28 cellular contexts compared by ENCODE assay signal in the genomic region with DNA sequence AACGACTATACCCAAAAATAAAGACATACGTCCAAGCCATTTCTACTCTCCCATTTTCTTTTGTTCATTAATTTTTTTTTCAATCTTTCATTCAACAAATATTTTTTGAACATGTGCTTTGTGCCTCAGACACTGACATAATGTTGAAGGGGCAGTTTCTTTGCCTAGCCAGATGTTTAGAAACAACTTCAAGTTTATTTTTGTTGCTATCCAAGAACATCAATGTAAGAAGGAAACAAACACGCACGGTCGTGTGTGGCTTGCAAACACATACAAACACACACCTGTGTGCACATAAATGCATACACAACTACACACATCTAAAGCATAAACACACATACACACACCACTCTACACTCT. TPM values are rescaled to one million over a fixed set of nuclear protein-coding genes. Genes with fewer than 3 reads are reported as not detected.
DNase-seq lines count a peak whose midpoint lies in the region; ATAC-seq, FAIRE-seq and TF ChIP-seq lines count a peak whose summit lies in the region.
"Had no signal": no experiment of that assay in that cellular context is flagged by ENCODE, and none has a peak within 500 bp of the region (broad histone marks: within the 10 kb centered on the region; RNA-seq: fewer than 3 reads in every experiment).

No MANE protein-coding gene starts in this region.

- no peaks in the 10 kb centered on the region for H3K9me2 ChIP-seq in HCT116 (ENCODE audit: insufficient read depth)

- DNase-seq in HCT116 (ENCODE audit: low read depth, low spot score) (no peak), colonic mucosa (peak; percentile 18), small intestine (no peak), NCI-H187 (lab: John Stamatoyannopoulos, UW) (no peak), SHP77 (lab: John Stamatoyannopoulos, UW) (no peak), NCI-H2029 treated with DMSO at 0.1 percent for 48 hours (lab: John Stamatoyannopoulos, UW) (no peak), dermis blood vessel endothelial cell (no peak)
- DNase-seq: activated CD4-positive, alpha-beta T cell treated with anti-CD3 and anti-CD28 coated beads for 36 hours; activated CD8-positive, alpha-beta T cell treated with anti-CD3 and anti-CD28 coated beads, Interleukin-2, amount 10 ng/mL, durations not matched to agents 7 days and 5 days; activated naive CD4-positive, alpha-beta T cell treated with anti-CD3 and anti-CD28 coated beads, Interleukin-2, amount 50 U/mL, for 16 hours; activated T-cell treated with anti-CD3 and anti-CD28 coated beads for 4 hours; CD8-positive, alpha-beta memory T cell; MM.1S; NCI-H2081; NCI-H226; PC-9; stimulated activated CD8-positive, alpha-beta memory T cell treated with anti-CD3 and anti-CD28 coated beads, Interleukin-4, amount 100 ng/mL, for 48 hours had no signal

- H3K9me3 ChIP-seq in HCT116 (ENCODE audit: control insufficient read depth in 1 of 2, insufficient read depth in 1 of 2, low read depth in 1 of 2, low read length in 2 of 2) (peaks cover 0 to under 1% of the 10 kb centered on the region in 2 experiments; a peak in 1 of 4 replicates), colonic mucosa (no peaks in the 10 kb centered on the region), mucosa of rectum (ENCODE audit: control insufficient read depth in 2 of 2, low read length in 2 of 2) (no peaks in the 10 kb centered on the region), small intestine (ENCODE audit: control insufficient read depth, low read depth) (no peaks in the 10 kb centered on the region)

- TF ChIP-seq POLR2A in HCT116 (IDR thresholded peaks at IDR 0.05; ENCODE audit: borderline replicate concordance, extremely low read depth, insufficient read depth, insufficient read length), result no peak

- H2AFZ ChIP-seq in HCT116 (ENCODE audit: low read depth, low read length, poor library complexity, severe bottlenecking), result peak overlapping the region; percentile 38
- H2AFZ ChIP-seq: parathyroid adenoma, PC-9 had no signal

- no peak overlapping the region for H3K4me2 ChIP-seq in HCT116 (ENCODE audit: low read length)
- H3K4me2 ChIP-seq: KMS-11, PC-9 had no signal

- no peak for FAIRE-seq in small intestine (lab: Jason Lieb, UNC)
- FAIRE-seq: GM12878, H54 had no signal

- CTCF ChIA-PET in HCT116 (lab: Charles Lee), result interaction anchor here (0.7 to 2.8 kb wide), 6 partner anchors 12 to 128 kb away, joined by 3 to 18 read pairs (median 4); a partner anchor contains a TSS

- no peak for TF ChIP-seq RAD21 in HCT116 (IDR thresholded peaks at IDR 0.05; ENCODE audit: low read depth)

- WGBS in small intestine, 3 donors, result 52 to 67% (median 65%) methylated on average over 5 of the region's 5 CpGs

- H3K4me3 ChIP-seq in HCT116 (replicated peaks in 1 of 2; ENCODE audit: low read depth in 1 of 2, low read length in 2 of 2), result no peak overlapping the region
- no peak overlapping the region for H3K4me3 ChIP-seq in colonic mucosa
- peak overlapping the region in 1 of 2 donors; percentile 19 for H3K4me3 ChIP-seq in mucosa of rectum (ENCODE audit: low read length in 2 of 2)
- H3K4me3 ChIP-seq in small intestine (ENCODE audit: low read depth in 1 of 2, low read length in 2 of 2), result no peak overlapping the region
- H3K4me3 ChIP-seq: GM12878, PC-9 had no signal

- BruUV-seq in HCT116 (replicated peaks; lab: Mats Ljungman, UMichigan), result no TSS peak

- H3K79me2 ChIP-seq in HCT116 (ENCODE audit: insufficient read depth, low read length), result no peaks in the 10 kb centered on the region
- H3K79me2 ChIP-seq: parathyroid adenoma had no signal

- POLR2A ChIA-PET in HCT116 (lab: Charles Lee), result interaction anchor here (0.8 kb wide), 1 partner anchor 12 kb away, joined by 4 read pairs; no protein-coding TSS in a partner anchor

- H3K9ac ChIP-seq in HCT116 (ENCODE audit: low read length), result no peak overlapping the region
- H3K9ac ChIP-seq in colonic mucosa (ENCODE audit: low read depth in 2 of 2, low read length in 2 of 2), result no peak overlapping the region
- H3K9ac ChIP-seq in mucosa of rectum (ENCODE audit: low read depth in 1 of 2, low read length in 2 of 2), result no peak overlapping the region
- H3K9ac ChIP-seq: KMS-11, parathyroid adenoma had no signal

- no peak overlapping the region for H3K27ac ChIP-seq in HCT116 (ENCODE audit: low read depth, low read length)
- H3K27ac ChIP-seq in colonic mucosa, result peak overlapping the region; percentile 50
- H3K27ac ChIP-seq in mucosa of rectum (ENCODE audit: low read depth in 2 of 2, low read length in 2 of 2), result peak overlapping the region; percentile 2 to 50
- H3K27ac ChIP-seq in small intestine (ENCODE audit: low read depth in 1 of 2, low read length in 1 of 2), result peak overlapping the region; percentile 73 to 87
- H3K27ac ChIP-seq: HL-60, KMS-11, parathyroid adenoma, PC-9 had no signal

- no peaks in the 10 kb centered on the region for H4K20me1 ChIP-seq in HCT116 (ENCODE audit: insufficient read depth)

- no peak for ATAC-seq in HCT116
- ATAC-seq: activated CD4-positive, alpha-beta T cell treated with anti-CD3 and anti-CD28 coated beads for 36 hours; activated CD8-positive, alpha-beta T cell treated with anti-CD3 and anti-CD28 coated beads, Interleukin-2, amount 10 ng/mL, durations not matched to agents 7 days and 5 days; GM12878; natural killer cell treated with Interleukin-12 subunit alpha and Interleukin-12 subunit beta and Interleukin-15 and Interleukin-18, amount 100 ng/mL, for 72 hours had no signal

- no peaks in the 10 kb centered on the region for H3K36me3 ChIP-seq in HCT116 (ENCODE audit: control insufficient read depth in 1 of 2, insufficient read depth in 2 of 2, low read length in 2 of 2)
- H3K36me3 ChIP-seq in colonic mucosa, result no peaks in the 10 kb centered on the region
- no peaks in the 10 kb centered on the region for H3K36me3 ChIP-seq in mucosa of rectum (ENCODE audit: control insufficient read depth in 2 of 2, insufficient read depth in 2 of 2, low read length in 2 of 2)
- no peaks in the 10 kb centered on the region for H3K36me3 ChIP-seq in small intestine (ENCODE audit: control insufficient read depth in 2 of 2, insufficient read depth in 2 of 2, low read length in 2 of 2)

- H3K4me1 ChIP-seq in HCT116 (ENCODE audit: control insufficient read depth in 1 of 2, insufficient read depth in 2 of 2, low read length in 2 of 2) (peaks cover 28 to 46% of the 10 kb centered on the region in 2 experiments), colonic mucosa (peaks cover 16% of the 10 kb centered on the region), mucosa of rectum (ENCODE audit: control insufficient read depth in 2 of 2, insufficient read depth in 2 of 2, low read length in 2 of 2) (peaks cover 11 to 37% of the 10 kb centered on the region in 2 donors), small intestine (ENCODE audit: control insufficient read depth in 2 of 2, insufficient read depth in 1 of 2, low read depth in 1 of 2, low read length in 1 of 2) (peaks cover 2 to 8% of the 10 kb centered on the region in 2 donors)
- H3K4me1 ChIP-seq: parathyroid adenoma had no signal

- H3K27me3 ChIP-seq in HCT116 (ENCODE audit: insufficient read depth, low read length), result no peaks in the 10 kb centered on the region
- no peaks in the 10 kb centered on the region for H3K27me3 ChIP-seq in colonic mucosa
- no peaks in the 10 kb centered on the region for H3K27me3 ChIP-seq in mucosa of rectum (ENCODE audit: control insufficient read depth in 2 of 2, insufficient read depth in 2 of 2, low read length in 2 of 2)
- H3K27me3 ChIP-seq in small intestine (ENCODE audit: control insufficient read depth in 2 of 2, insufficient read depth in 2 of 2, low read length in 2 of 2), result no peaks in the 10 kb centered on the region

- RAD21 ChIA-PET in HCT116 (lab: Charles Lee; ENCODE audit: low non-redundant PET in 1 of 2, low total read pairs in 2 of 2, uncharacterized antibody in 2 of 2, unreplicated experiment in 2 of 2), result interaction anchor here in 1 of 2 experiments (0.7 kb wide), 1 partner anchor 254 kb away, joined by 3 read pairs; no protein-coding TSS in a partner anchor

- TF ChIP-seq CTCF in HCT116 (IDR thresholded peaks at IDR 0.05 in 2 of 3, conservative IDR thresholded peaks at IDR 0.05 in 1 of 3; ENCODE audit: borderline replicate concordance in 1 of 3, insufficient read depth in 1 of 3, low read depth in 2 of 3, low read length in 2 of 3) (no peak), colonic mucosa (IDR thresholded peaks at IDR 0.05) (no peak)

- intact Hi-C loops in HCT116 (cut with micrococcal nuclease), result no loop called here
- intact Hi-C loops in colonic mucosa (cut with DNase I), result no loop called here

TF ChIP-seq in HCT116, 20 proteins besides CTCF, POLR2A, EP300 and RAD21 (continues in another document):
- TF ChIP-seq SRF (IDR thresholded peaks at IDR 0.05; ENCODE audit: low read depth) (no peak), SIN3A (IDR thresholded peaks at IDR 0.05; ENCODE audit: low read depth) (no peak), JUND (IDR thresholded peaks at IDR 0.05) (no peak), ZNF274 (IDR thresholded peaks at IDR 0.05; ENCODE audit: low read depth, low read length) (no peak), YY1 (IDR thresholded peaks at IDR 0.05; ENCODE audit: extremely low read depth, insufficient replicate concordance, low read depth, low read length) (no peak), SP1 (IDR thresholded peaks at IDR 0.05; ENCODE audit: low read depth) (no peak), EZH2phosphoT487 (IDR thresholded peaks at IDR 0.05; ENCODE audit: borderline replicate concordance) (no peak), CEBPB (IDR thresholded peaks at IDR 0.05; ENCODE audit: low read depth) (no peak)

RNA-seq across cellular contexts. Expression of a gene that starts 39.9 kb away (rescaled TPM):
- total RNA-seq in HCT116 (2021; ENCODE audit: unreplicated experiment) (0.27 TPM), colonic mucosa (under 1 TPM; 0.13 to 0.40 TPM), dermis blood vessel endothelial cell (not detected in 2 replicates)
- polyA plus RNA-seq in HCT116 (2012), result 0.29 and 0.73 TPM in 2 replicates
- under 1 TPM in 1 of 3 donors, not detected in 2; 0.18 TPM for polyA plus RNA-seq in small intestine
- total RNA-seq: activated CD4-positive, alpha-beta T cell treated with anti-CD3 and anti-CD28 coated beads for 36 hours; activated CD8-positive, alpha-beta T cell treated with anti-CD3 and anti-CD28 coated beads, Interleukin-2, amount 10 ng/mL, durations not matched to agents 7 days and 5 days; activated T-helper 2 cell treated with anti-CD3 and anti-CD28 coated beads, Interferon-gamma antibody, Interleukin-2, Interleukin-4, amounts not matched to agents 10 μg/mL and 5 μg/mL and 100 μg/mL, durations not matched to agents 14 hours and 24 hours and 36 hours; CD8-positive, alpha-beta memory T cell; GM12878; mesenteric fat pad; natural killer cell treated with Interleukin-12 subunit alpha and Interleukin-12 subunit beta and Interleukin-15 and Interleukin-18, amount 100 ng/mL, for 72 hours had no signal
- polyA plus RNA-seq: BJ; CD8-positive, alpha-beta memory T cell; right cardiac atrium had no signal
